Comparison of ENCODE assay signal across 1 cellular context in genomic region chr17:39615434-39615833, GRCh38.
TF ChIP-seq lines count a peak whose summit lies in the region.

No MANE protein-coding gene starts in this region.

TF ChIP-seq in H1, 55 proteins besides CTCF, POLR2A, EP300 and RAD21:
- TF ChIP-seq KDM4A (IDR thresholded peaks at IDR 0.05; ENCODE audit: low read depth, low read length, severe bottlenecking) (no peak), CEBPB (IDR thresholded peaks at IDR 0.05; ENCODE audit: low read depth, low read length) (no peak), SAP30 (IDR thresholded peaks at IDR 0.05; ENCODE audit: insufficient read depth, insufficient replicate concordance, low read length) (no peak), SIRT6 (IDR thresholded peaks at IDR 0.05; ENCODE audit: low read length) (no peak), TBP (IDR thresholded peaks at IDR 0.05; ENCODE audit: low read depth, low read length) (no peak), PHF8 (conservative IDR thresholded peaks at IDR 0.05; ENCODE audit: low read depth, low read length) (no peak), ATF2 (IDR thresholded peaks at IDR 0.05; ENCODE audit: low read length) (no peak), ASH2L (IDR thresholded peaks at IDR 0.05; ENCODE audit: low read length) (no peak), SIN3A (conservative IDR thresholded peaks at IDR 0.05 in 1 of 2, IDR thresholded peaks at IDR 0.05 in 1 of 2; ENCODE audit: low read depth in 1 of 2, low read length in 2 of 2) (no peak), JUND (IDR thresholded peaks at IDR 0.05; ENCODE audit: low read length) (no peak)
